ENCODE assay signal across 10 cellular contexts in genomic region chr17:29835438-29836351, GRCh38.
DNase-seq lines count a peak whose midpoint lies in the region; ATAC-seq and TF ChIP-seq lines count a peak whose summit lies in the region.
"Had no signal": no experiment of that assay in that cellular context is flagged by ENCODE, and none has a peak within 500 bp of the region (broad histone marks: within the 10 kb centered on the region; RNA-seq: fewer than 3 reads in every experiment).

No MANE protein-coding gene starts in this region.

- no peak for TF ChIP-seq CTCF in SU-DHL-6 (IDR thresholded peaks at IDR 0.05; ENCODE audit: insufficient read depth, low read length, poor library complexity, severe bottlenecking)

- no peak overlapping the region for H3K27ac ChIP-seq in right cardiac atrium (ENCODE audit: low read length)
- H3K27ac ChIP-seq in SU-DHL-6 (ENCODE audit: low read depth, low read length), result peak overlapping the region; percentile 78

- no peaks in the 10 kb centered on the region for H3K4me1 ChIP-seq in right cardiac atrium (ENCODE audit: control insufficient read depth, insufficient read depth, low read length)

- DNase-seq in right cardiac atrium, result peak in 1 of 3 donors; percentile 64
- DNase-seq in Right ventricle myocardium inferior (ENCODE audit: missing footprints), result no peak
- peak; percentile 47 for DNase-seq in hepatic stellate cell (ENCODE audit: low spot score)
- DNase-seq in cerebellar nuclear complex (lab: John Stamatoyannopoulos, UW), result no peak
- DNase-seq in activated T-cell treated with anti-CD3 and anti-CD28 coated beads, Interleukin-2, amount 50 U/mL, for 48 hours, result no peak
- no peak for DNase-seq in DMS79 treated with DMSO at 0.1 percent for 48 hours (lab: John Stamatoyannopoulos, UW)
- DNase-seq: NCI-H2107, posterior cingulate gyrus had no signal

- peaks cover 8% of the 10 kb centered on the region; the same call in 1 of the 2 replicates for H3K79me2 ChIP-seq in SU-DHL-6 (ENCODE audit: insufficient read depth, low read length)

- H4K20me1 ChIP-seq in SU-DHL-6 (ENCODE audit: low read depth, low read length), result no peaks in the 10 kb centered on the region

- H2AFZ ChIP-seq in SU-DHL-6 (ENCODE audit: low read depth, low read length, severe bottlenecking), result no peak overlapping the region

- H3F3A ChIP-seq in SU-DHL-6 (ENCODE audit: insufficient read depth), result peaks cover 3% of the 10 kb centered on the region; the same call in 1 of the 2 replicates

- peak overlapping the region; percentile 39 for H3K9ac ChIP-seq in SU-DHL-6 (ENCODE audit: low read length)

- ATAC-seq in right cardiac atrium (peak; percentile 39 to 40), Right ventricle myocardium inferior (no peak), HG02870 (IDR thresholded peaks at IDR 0.05; ENCODE audit: unreplicated experiment) (no peak)

- intact Hi-C loops in right cardiac atrium (cut with DNase I) (no loop called here), Right ventricle myocardium inferior (cut with DNase I) (no loop called here)

- H3K36me3 ChIP-seq in SU-DHL-6 (ENCODE audit: low read length), result no peaks in the 10 kb centered on the region

- no peaks in the 10 kb centered on the region for H3K27me3 ChIP-seq in right cardiac atrium (ENCODE audit: control insufficient read depth, insufficient read depth)
- H3K27me3 ChIP-seq in SU-DHL-6 (ENCODE audit: low read length), result no peaks in the 10 kb centered on the region

- H3K9me3 ChIP-seq in right cardiac atrium (ENCODE audit: control insufficient read depth, low read length) (no peaks in the 10 kb centered on the region), SU-DHL-6 (ENCODE audit: insufficient read depth, low read length) (no peaks in the 10 kb centered on the region)

- peak overlapping the region; percentile 64 for H3K4me2 ChIP-seq in SU-DHL-6 (ENCODE audit: low read depth, low read length, poor library complexity, severe bottlenecking)

- no peak overlapping the region for H3K4me3 ChIP-seq in right cardiac atrium (ENCODE audit: low read length)
- H3K4me3 ChIP-seq in SU-DHL-6 (ENCODE audit: insufficient read depth, low read length, poor library complexity, severe bottlenecking), result peak overlapping the region; percentile 41

- 66% methylated on average over 10 of the region's 10 CpGs for WGBS in right cardiac atrium

- H3K9me2 ChIP-seq in SU-DHL-6 (replicated peaks; ENCODE audit: insufficient read depth, low read length), result no peaks in the 10 kb centered on the region

Comparison
In these comparisons a context has a peak if more than half of its experiments do, and no peak if none do; other contexts are left out.
1. ATAC-seq: peak in right cardiac atrium (2 of 2); none in Right ventricle myocardium inferior (single experiment) and HG02870 (single experiment).